Comparison of ENCODE assay signal across 17 cellular contexts in the genomic region with DNA sequence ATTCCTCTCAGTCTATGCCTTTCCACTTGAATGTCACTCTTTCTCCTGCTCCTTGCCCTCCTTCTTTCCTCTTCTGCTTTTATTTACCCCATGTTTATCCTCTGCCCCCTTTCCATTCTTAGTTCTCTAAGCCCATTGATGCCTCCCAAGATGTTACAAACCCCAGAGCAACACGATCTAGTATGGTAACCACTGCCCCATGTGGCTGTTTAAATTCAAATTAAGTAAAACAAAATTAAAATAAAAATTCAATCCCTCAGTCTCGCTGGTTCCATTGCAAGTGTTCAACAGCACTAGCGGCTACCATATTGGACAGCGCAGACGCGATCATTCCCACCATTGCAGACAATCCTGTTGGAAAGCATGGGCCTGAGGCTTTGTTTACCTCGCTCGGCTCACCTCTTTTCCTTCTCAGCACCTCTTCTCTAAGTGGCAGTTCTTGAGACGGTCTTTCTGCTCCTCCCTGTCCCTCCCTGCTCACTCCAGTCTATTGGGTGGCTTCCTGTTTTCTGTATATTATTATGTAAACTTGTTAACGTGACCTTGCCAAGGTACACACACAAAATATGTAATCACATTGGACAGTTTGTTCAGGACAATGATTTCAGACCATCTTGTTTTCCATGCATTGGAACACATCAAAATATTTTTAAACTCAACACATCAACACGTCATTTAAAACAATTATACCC. TPM values are rescaled to one million over a fixed set of nuclear protein-coding genes. Genes with fewer than 3 reads are reported as not detected.
DNase-seq lines count a peak whose midpoint lies in the region; FAIRE-seq and TF ChIP-seq lines count a peak whose summit lies in the region.
"Had no signal": no experiment of that assay in that cellular context is flagged by ENCODE, and none has a peak within 500 bp of the region (broad histone marks: within the 10 kb centered on the region; RNA-seq: fewer than 3 reads in every experiment).

No MANE protein-coding gene starts in this region.

- H3K36me3 Mint-ChIP-seq in CD14-positive monocyte = no peaks in the 10 kb centered on the region
- H3K36me3 Mint-ChIP-seq in astrocyte (ENCODE audit: low read depth, unreplicated experiment) = no peaks in the 10 kb centered on the region
- no peaks in the 10 kb centered on the region for H3K36me3 Mint-ChIP-seq in nephron progenitor cell (ENCODE audit: low read depth)

- no peak overlapping the region for H3K4me2 ChIP-seq in astrocyte (ENCODE audit: low read length)
- H3K4me2 ChIP-seq: smooth muscle cell had no signal

- H3K27me3 ChIP-seq in astrocyte (ENCODE audit: insufficient read depth, low read length) = no peaks in the 10 kb centered on the region
- H3K27me3 ChIP-seq: ascending aorta; BLaER1 treated with 17β-estradiol and CSF1 and Interleukin-3, amounts not matched to agents 10 nM and 100 nM; gastroesophageal sphincter; left lung had no signal

- no peak for DNase-seq in CD14-positive monocyte (ENCODE audit: low spot score)
- peak; percentile 23 for DNase-seq in HCEC 1CT
- DNase-seq in astrocyte (ENCODE audit: low read depth) = no peak
- DNase-seq in nephron progenitor cell = no peak
- no peak for DNase-seq in GM12891 (ENCODE audit: insufficient read length, low spot score)
- DNase-seq in activated CD8-positive, alpha-beta memory T cell treated with anti-CD3 and anti-CD28 coated beads, Interleukin-2, amount 50 U/mL, for 48 hours = no peak
- no peak for DNase-seq in NK-92 treated with Interleukin-12 subunit alpha and Interleukin-12 subunit beta, amount 100 ng/mL, for 24 hours (lab: John Stamatoyannopoulos, UW)
- DNase-seq: activated CD4-positive, CD25-positive, alpha-beta regulatory T cell treated with anti-CD3 and anti-CD28 coated beads, Interleukin-2, amount 50 U/mL, for 72 hours; activated gamma-delta T cell; cortex of kidney; left lung had no signal

- H3K4me3 ChIP-seq in astrocyte (ENCODE audit: insufficient read depth, low read depth, low read length) = no peak overlapping the region
- H3K4me3 ChIP-seq: BLaER1 treated with 17β-estradiol and CSF1 and Interleukin-3, amounts not matched to agents 10 nM and 100 nM; gastroesophageal sphincter; left lung; smooth muscle cell had no signal

- no peak for FAIRE-seq in astrocyte (lab: Jason Lieb, UNC)
- FAIRE-seq in GM12891 (lab: Jason Lieb, UNC) = no peak

- H3K9me3 Mint-ChIP-seq in CD14-positive monocyte (peaks cover 0 to 2% (median 0%) of the 10 kb centered on the region in 7 donors), astrocyte (ENCODE audit: unreplicated experiment) (peaks cover 1% of the 10 kb centered on the region), nephron progenitor cell (no peaks in the 10 kb centered on the region)

- TF ChIP-seq CTCF in CD14-positive monocyte (IDR thresholded peaks at IDR 0.05) (peak; percentile 15), astrocyte (IDR thresholded peaks at IDR 0.05; ENCODE audit: insufficient read depth, low read depth, low read length) (no peak), nephron progenitor cell (IDR thresholded peaks at IDR 0.05) (no peak)

- no peaks in the 10 kb centered on the region for H3K79me2 ChIP-seq in astrocyte (ENCODE audit: insufficient read depth, low read length)
- H3K79me2 ChIP-seq: parathyroid adenoma had no signal

- H3K36me3 ChIP-seq in astrocyte (ENCODE audit: insufficient read depth, low read length) = no peaks in the 10 kb centered on the region
- H3K36me3 ChIP-seq: ascending aorta; BLaER1 treated with 17β-estradiol and CSF1 and Interleukin-3, amounts not matched to agents 10 nM and 100 nM; gastroesophageal sphincter; left lung; thoracic aorta had no signal

- peak overlapping the region in 1 of 7 donors; percentile 12 for H3K27ac Mint-ChIP-seq in CD14-positive monocyte
- no peak overlapping the region for H3K27ac Mint-ChIP-seq in astrocyte (ENCODE audit: unreplicated experiment)
- H3K27ac Mint-ChIP-seq in nephron progenitor cell = peak overlapping the region; percentile 64

- no peak overlapping the region for H3K27ac ChIP-seq in astrocyte (ENCODE audit: low read depth, low read length)
- H3K27ac ChIP-seq: ascending aorta; BLaER1 treated with 17β-estradiol and CSF1 and Interleukin-3, amounts not matched to agents 10 nM and 100 nM; gastroesophageal sphincter; left lung; parathyroid adenoma; thoracic aorta had no signal

- H3K27me3 Mint-ChIP-seq in CD14-positive monocyte (ENCODE audit: low read depth in 3 of 3) (peaks cover 0 to 2% (median 0%) of the 10 kb centered on the region in 3 donors), astrocyte (ENCODE audit: low read depth, unreplicated experiment) (peaks cover 1% of the 10 kb centered on the region), nephron progenitor cell (ENCODE audit: low read depth, poor library complexity) (peaks cover 6% of the 10 kb centered on the region)

- intact Hi-C loops in CD14-positive monocyte (cut with micrococcal nuclease) = loop anchor here in 1 of 2 donors (5.0 kb wide), 1 partner anchor 356 kb away; no protein-coding TSS in a partner anchor

- no peaks in the 10 kb centered on the region for H4K20me1 ChIP-seq in astrocyte (ENCODE audit: insufficient read depth, low read length)
- H4K20me1 ChIP-seq: BLaER1 treated with 17β-estradiol and CSF1 and Interleukin-3, amounts not matched to agents 10 nM and 100 nM had no signal

- H3K4me3 Mint-ChIP-seq in CD14-positive monocyte (no peak overlapping the region), astrocyte (ENCODE audit: unreplicated experiment) (no peak overlapping the region), nephron progenitor cell (no peak overlapping the region)

- peak overlapping the region; percentile 49 for H2AFZ ChIP-seq in astrocyte (ENCODE audit: low read depth, low read length)
- H2AFZ ChIP-seq: parathyroid adenoma had no signal

- H3K4me1 ChIP-seq in astrocyte (ENCODE audit: insufficient read depth, low read length) = peaks cover 8% of the 10 kb centered on the region
- H3K4me1 ChIP-seq: ascending aorta, parathyroid adenoma had no signal

- H3K9me3 ChIP-seq in astrocyte (ENCODE audit: insufficient read depth, low read depth, low read length) = no peaks in the 10 kb centered on the region
- H3K9me3 ChIP-seq: ascending aorta; BLaER1 treated with 17β-estradiol and CSF1 and Interleukin-3, amounts not matched to agents 10 nM and 100 nM; gastroesophageal sphincter; left lung; thoracic aorta had no signal

- no peak for TF ChIP-seq POLR2A in GM12891 (IDR thresholded peaks at IDR 0.05; ENCODE audit: low read depth, low read length)

- H3K9ac ChIP-seq in astrocyte (ENCODE audit: low read length) = no peak overlapping the region
- H3K9ac ChIP-seq: BLaER1 treated with 17β-estradiol and CSF1 and Interleukin-3, amounts not matched to agents 10 nM and 100 nM; parathyroid adenoma had no signal

- H3K4me1 Mint-ChIP-seq in CD14-positive monocyte = peaks cover 35% of the 10 kb centered on the region
- H3K4me1 Mint-ChIP-seq in astrocyte (ENCODE audit: low read depth, unreplicated experiment) = peaks cover 13% of the 10 kb centered on the region
- peaks cover 53% of the 10 kb centered on the region for H3K4me1 Mint-ChIP-seq in nephron progenitor cell

TF ChIP-seq in GM12891, 5 proteins besides CTCF, POLR2A, EP300 and RAD21:
- TF ChIP-seq TAF1 (IDR thresholded peaks at IDR 0.05; ENCODE audit: low read depth, low read length) (no peak), POU2F2 (IDR thresholded peaks at IDR 0.05; ENCODE audit: low read depth, low read length) (no peak), PAX5 (IDR thresholded peaks at IDR 0.05; ENCODE audit: insufficient read depth, low read length, severe bottlenecking) (no peak), POLR2AphosphoS5 (IDR thresholded peaks at IDR 0.05; ENCODE audit: low read depth, low read length) (no peak), SPI1 (IDR thresholded peaks at IDR 0.05; ENCODE audit: low read depth, low read length) (no peak)

RNA-seq across cellular contexts. Expression of gene CA12, which starts 21.8 kb away (rescaled TPM):
- not detected for polyA plus RNA-seq in CD14-positive monocyte
- 0.54 and 0.70 TPM in 2 replicates for total RNA-seq in astrocyte
- polyA plus RNA-seq in GM12891 (2012; ENCODE audit: low read depth, missing spikeins) = not detected
